Comparison of ENCODE assay signal across 22 cellular contexts in the genomic region with DNA sequence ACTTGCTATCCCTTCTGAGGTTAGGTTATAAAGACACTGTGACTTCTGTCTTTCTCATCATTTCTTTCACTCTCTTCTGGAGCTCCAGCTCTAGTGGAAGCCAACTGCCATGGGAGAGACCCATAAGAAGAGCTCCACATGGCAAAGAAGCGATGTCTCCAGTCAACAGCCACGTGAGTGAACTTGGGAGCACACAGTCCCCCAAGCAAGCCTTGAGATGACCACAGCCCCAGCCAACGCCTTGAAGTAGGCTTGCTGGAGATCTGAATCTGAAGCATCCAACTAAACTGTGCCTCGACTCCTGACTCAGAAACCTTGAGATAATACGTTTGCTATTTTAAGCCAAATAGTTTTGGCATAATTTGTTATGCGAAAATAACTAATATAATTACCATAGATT.
"Had no signal": no experiment of that assay in that cellular context is flagged by ENCODE, and none has a peak within 500 bp of the region (broad histone marks: within the 10 kb centered on the region; RNA-seq: fewer than 3 reads in every experiment).

No MANE protein-coding gene starts in this region.

- H3K36me3 ChIP-seq: colonic mucosa, gastroesophageal sphincter, heart right ventricle, left lung, lower lobe of right lung had no signal

- H3K9me3 ChIP-seq: colonic mucosa, gastroesophageal sphincter, heart right ventricle, left lung, lower lobe of right lung, mucosa of descending colon had no signal

- H3K4me3 Mint-ChIP-seq: effector memory CD8-positive, alpha-beta T cell; endodermal cell; mesothelial cell of epicardium; naive B cell had no signal

- H3K27ac ChIP-seq: colonic mucosa, dorsolateral prefrontal cortex, epithelial cell of prostate, foreskin keratinocyte, gastroesophageal sphincter, heart right ventricle, left lung, lower lobe of right lung had no signal

- H3K9me3 Mint-ChIP-seq: effector memory CD8-positive, alpha-beta T cell; endodermal cell; naive B cell had no signal

- H3K4me1 Mint-ChIP-seq: endodermal cell, naive B cell had no signal

- H3K36me3 Mint-ChIP-seq: mesothelial cell of epicardium, naive B cell had no signal

- DNase-seq: colonic mucosa; dermis blood vessel endothelial cell; dorsolateral prefrontal cortex; effector CD8-positive, alpha-beta T cell; effector memory CD8-positive, alpha-beta T cell; endodermal cell; erythroblast; foreskin keratinocyte; glutamatergic neuron; heart right ventricle; hippocampal formation; left cardiac atrium; left lung; left ventricle myocardium superior; lower lobe of right lung; mesenchymal stem cell; mucosa of descending colon; naive B cell had no signal

- ATAC-seq: effector memory CD8-positive, alpha-beta T cell; esophagus mucosa; foreskin keratinocyte; gastroesophageal sphincter; heart right ventricle; left cardiac atrium; left lung; left ventricle myocardium superior; lower lobe of right lung; mucosa of descending colon had no signal

- H3K27me3 ChIP-seq: colonic mucosa, gastroesophageal sphincter, left lung had no signal

- H3K4me3 ChIP-seq: colonic mucosa, dorsolateral prefrontal cortex, gastroesophageal sphincter, heart right ventricle, left lung, lower lobe of right lung, mucosa of descending colon had no signal

- H3K4me1 ChIP-seq: colonic mucosa, foreskin keratinocyte, gastroesophageal sphincter, heart right ventricle, left lung, lower lobe of right lung had no signal

- H3K27ac Mint-ChIP-seq: effector memory CD8-positive, alpha-beta T cell; endodermal cell; mesothelial cell of epicardium had no signal
